ENCODE assay signal across 31 cellular contexts in the genomic region with DNA sequence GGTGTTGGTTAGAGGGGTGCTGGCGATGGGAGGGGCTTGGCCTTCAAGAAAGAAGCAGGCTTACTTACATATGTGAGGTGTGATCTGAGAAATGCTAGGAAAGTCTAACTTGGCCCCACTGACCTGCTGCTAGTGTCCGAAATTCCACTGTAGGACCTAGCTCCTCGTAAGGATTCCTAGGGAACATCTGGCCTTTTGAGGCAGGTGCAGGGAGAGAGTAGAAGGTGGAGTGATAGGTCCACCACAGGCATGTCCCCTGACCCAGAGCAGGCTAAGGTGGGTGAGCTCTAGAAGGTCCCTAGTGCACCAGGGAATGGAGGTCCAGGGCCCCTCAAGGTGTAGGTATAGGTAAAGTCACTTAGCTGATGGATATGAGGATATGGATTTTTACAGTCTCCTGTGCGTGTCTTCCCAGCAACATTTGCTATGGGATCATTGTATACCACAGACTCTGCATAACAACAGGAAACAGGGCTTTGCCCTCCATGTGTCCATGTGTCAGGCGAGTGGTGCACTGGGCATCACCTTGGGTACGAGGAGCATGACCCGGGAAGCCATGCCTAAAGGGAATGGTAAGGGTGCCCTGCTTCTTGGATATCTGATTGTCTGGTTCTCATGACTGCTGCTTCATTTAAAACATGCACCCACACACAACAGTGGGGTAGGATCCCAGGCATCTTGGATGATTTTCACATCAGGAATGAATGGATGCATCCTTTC.
"Had no signal": no experiment of that assay in that cellular context is flagged by ENCODE, and none has a peak within 500 bp of the region (broad histone marks: within the 10 kb centered on the region; RNA-seq: fewer than 3 reads in every experiment).

No MANE protein-coding gene starts in this region.

- H3K4me1 Mint-ChIP-seq: activated B cell treated with CpG ODN at 0.5 μM for 24 hours; activated naive CD4-positive, alpha-beta T cell treated with anti-CD3 and anti-CD28 coated beads, Interleukin-2, amount 10 ng/mL, durations not matched to agents 7 days and 5 days; activated naive CD8-positive, alpha-beta T cell treated with anti-CD3 and anti-CD28 coated beads, Interleukin-2, amount 50 U/mL, for 24 hours; central memory CD8-positive, alpha-beta T cell had no signal

- H3K27me3 ChIP-seq: ascending aorta, MG63 had no signal

- DNase-seq: activated B cell treated with CpG ODN at 0.5 μM for 24 hours; activated CD4-positive, alpha-beta T cell treated with anti-CD3 and anti-CD28 coated beads for 48 hours; activated CD4-positive, CD25-positive, alpha-beta regulatory T cell treated with anti-CD3 and anti-CD28 coated beads, Interleukin-2, amount 50 U/mL, for 72 hours; activated CD8-positive, alpha-beta T cell treated with anti-CD3 and anti-CD28 coated beads for 36 hours; activated effector memory CD4-positive, alpha-beta T cell treated with Interleukin-2 at 50 U/mL for 16 hours; activated naive CD4-positive, alpha-beta T cell treated with anti-CD3 and anti-CD28 coated beads, Interleukin-2, amount 10 ng/mL, durations not matched to agents 7 days and 5 days; activated naive CD8-positive, alpha-beta T cell treated with anti-CD3 and anti-CD28 coated beads, Interleukin-2, amount 50 U/mL, for 24 hours; activated T-cell treated with anti-CD3 and anti-CD28 coated beads for 4 hours; activated T-cell treated with anti-CD3 and anti-CD28 coated beads, Interleukin-2, amount 50 U/mL, for 48 hours; IMR-90; MG63; NCI-H1048; NCI-H1436 treated with DMSO at 0.1 percent for 48 hours; NCI-H1694 treated with DMSO at 0.1 percent for 48 hours; NCI-H2029; NCI-H345; NCI-H748 treated with DMSO at 0.1 percent for 48 hours; NK-92 treated with Interleukin-12 subunit alpha and Interleukin-12 subunit beta, amount 100 ng/mL, for 24 hours; PC-9; Right ventricle myocardium superior; SW 1271; T-helper 1 cell; T-helper 2 cell; T-helper 9 cell had no signal

- H3K4me3 Mint-ChIP-seq: activated B cell treated with CpG ODN at 0.5 μM for 24 hours; activated CD8-positive, alpha-beta T cell treated with anti-CD3 and anti-CD28 coated beads for 36 hours; activated naive CD4-positive, alpha-beta T cell treated with anti-CD3 and anti-CD28 coated beads, Interleukin-2, amount 10 ng/mL, durations not matched to agents 7 days and 5 days; activated naive CD8-positive, alpha-beta T cell; activated naive CD8-positive, alpha-beta T cell treated with anti-CD3 and anti-CD28 coated beads, Interleukin-2, amount 50 U/mL, for 24 hours; central memory CD8-positive, alpha-beta T cell had no signal

- H3K27me3 Mint-ChIP-seq: activated CD8-positive, alpha-beta T cell treated with anti-CD3 and anti-CD28 coated beads for 36 hours; activated naive CD4-positive, alpha-beta T cell treated with anti-CD3 and anti-CD28 coated beads, Interleukin-2, amount 10 ng/mL, durations not matched to agents 7 days and 5 days; activated naive CD8-positive, alpha-beta T cell; activated naive CD8-positive, alpha-beta T cell treated with anti-CD3 and anti-CD28 coated beads, Interleukin-2, amount 50 U/mL, for 24 hours; central memory CD8-positive, alpha-beta T cell had no signal

- H3K4me1 ChIP-seq: ascending aorta had no signal

- H3K9me3 ChIP-seq: MG63 had no signal

- H3K27ac ChIP-seq: ascending aorta, cardiac muscle cell, PC-9, RWPE1, VCaP had no signal

- H3K4me3 ChIP-seq: ascending aorta, cardiac muscle cell, K562, MG63, PC-9 had no signal

- ATAC-seq: activated CD8-positive, alpha-beta T cell treated with anti-CD3 and anti-CD28 coated beads for 36 hours; activated naive CD8-positive, alpha-beta T cell treated with anti-CD3 and anti-CD28 coated beads, Interleukin-2, amount 50 U/mL, for 24 hours had no signal

- H3K36me3 ChIP-seq: cardiac muscle cell, MG63 had no signal

- H3K27ac Mint-ChIP-seq: activated B cell treated with CpG ODN at 0.5 μM for 24 hours; activated CD8-positive, alpha-beta T cell treated with anti-CD3 and anti-CD28 coated beads for 36 hours; activated naive CD4-positive, alpha-beta T cell treated with anti-CD3 and anti-CD28 coated beads, Interleukin-2, amount 10 ng/mL, durations not matched to agents 7 days and 5 days; activated naive CD8-positive, alpha-beta T cell; activated naive CD8-positive, alpha-beta T cell treated with anti-CD3 and anti-CD28 coated beads, Interleukin-2, amount 50 U/mL, for 24 hours had no signal

- H3K9me3 Mint-ChIP-seq: activated B cell treated with CpG ODN at 0.5 μM for 24 hours; activated CD8-positive, alpha-beta T cell treated with anti-CD3 and anti-CD28 coated beads for 36 hours; activated naive CD4-positive, alpha-beta T cell treated with anti-CD3 and anti-CD28 coated beads, Interleukin-2, amount 10 ng/mL, durations not matched to agents 7 days and 5 days; activated naive CD8-positive, alpha-beta T cell treated with anti-CD3 and anti-CD28 coated beads, Interleukin-2, amount 50 U/mL, for 24 hours; central memory CD8-positive, alpha-beta T cell had no signal
